ENCODE assay signal across 16 cellular contexts in the genomic region with DNA sequence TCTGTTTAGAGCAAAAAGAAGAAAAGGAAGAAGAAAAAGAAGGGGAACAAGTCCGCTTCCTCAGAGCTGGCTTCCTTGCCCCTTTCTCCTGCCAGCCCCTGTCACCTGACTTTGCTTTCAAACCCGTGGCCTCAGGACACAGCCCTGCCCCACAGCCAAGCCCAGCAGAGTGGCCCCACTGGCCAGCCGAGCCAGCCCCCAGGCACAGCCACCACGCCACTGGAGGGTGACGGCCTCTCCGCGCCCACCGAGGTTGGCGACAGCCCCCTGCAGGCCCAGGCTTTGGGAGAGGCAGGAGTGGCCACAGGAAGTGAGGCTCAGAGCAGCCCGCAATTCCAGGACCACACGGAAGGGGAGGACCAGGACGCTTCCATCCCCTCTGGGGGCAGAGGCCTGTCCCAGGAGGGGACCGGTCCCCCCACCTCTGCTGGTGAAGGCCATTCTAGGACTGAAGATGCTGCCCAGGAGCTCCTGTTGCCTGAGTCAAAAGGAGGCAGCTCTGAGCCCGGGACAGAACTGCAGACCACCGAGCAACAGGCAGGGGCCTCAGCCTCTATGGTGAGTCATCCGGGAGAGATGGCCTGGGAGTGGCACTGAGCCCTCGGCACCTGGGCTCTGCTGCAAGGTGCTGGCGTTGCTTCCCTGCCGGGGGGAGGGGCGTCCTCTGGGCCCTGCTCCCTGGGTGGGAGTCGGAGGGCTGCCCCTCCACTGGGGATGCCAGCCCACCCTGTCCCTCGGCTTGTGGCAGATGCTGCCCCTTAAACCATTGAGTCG. TPM values are rescaled to one million over a fixed set of nuclear protein-coding genes. Genes with fewer than 3 reads are reported as not detected.
DNase-seq lines count a peak whose midpoint lies in the region; ATAC-seq, FAIRE-seq and TF ChIP-seq lines count a peak whose summit lies in the region.
"Had no signal": no experiment of that assay in that cellular context is flagged by ENCODE, and none has a peak within 500 bp of the region (broad histone marks: within the 10 kb centered on the region; RNA-seq: fewer than 3 reads in every experiment).

No MANE protein-coding gene starts in this region.

- TF ChIP-seq CTCF in DND-41 (IDR thresholded peaks at IDR 0.05; ENCODE audit: borderline replicate concordance, extremely low read depth, low read length, poor library complexity, severe bottlenecking) (no peak), HepG2 (CRISPR knock-in tag; IDR thresholded peaks at IDR 0.05) (no peak)
- no peak for TF ChIP-seq CTCF in activated CD8-positive, alpha-beta T cell treated with anti-CD3 and anti-CD28 coated beads for 36 hours (IDR thresholded peaks at IDR 0.05)

- peak; percentile 20 for DNase-seq in AG08396 (ENCODE audit: low spot score)
- no peak for DNase-seq in DND-41
- DNase-seq in activated CD8-positive, alpha-beta T cell treated with anti-CD3 and anti-CD28 coated beads for 36 hours: no peak
- no peak for DNase-seq in HepG2 (ENCODE audit: low spot score)
- DNase-seq in NK-92 (lab: John Stamatoyannopoulos, UW; ENCODE audit: unreplicated experiment): no peak
- no peak for DNase-seq in NCI-H526 treated with DMSO at 0.1 percent for 48 hours (lab: John Stamatoyannopoulos, UW)
- no peak for DNase-seq in COR-L47 (lab: John Stamatoyannopoulos, UW)
- DNase-seq: activated T-cell treated with anti-CD3 and anti-CD28 coated beads, Interleukin-2, amount 50 U/mL, for 4 hours; foreskin fibroblast; IMR-90; NCI-H82; SJCRH30; stimulated activated CD4-positive, alpha-beta T cell treated with anti-CD3 and anti-CD28 coated beads, Interleukin-4, amount 100 ng/mL, for 24 hours had no signal

- H3K4me2 ChIP-seq in DND-41 (ENCODE audit: insufficient read depth, low read length): no peak overlapping the region
- no peak overlapping the region for H3K4me2 ChIP-seq in HepG2 (ENCODE audit: low read depth, low read length)

- no peak overlapping the region for H3K4me3 Mint-ChIP-seq in activated CD8-positive, alpha-beta T cell treated with anti-CD3 and anti-CD28 coated beads for 36 hours
- H3K4me3 Mint-ChIP-seq: activated T-cell treated with anti-CD3 and anti-CD28 coated beads, Interleukin-2, amount 50 U/mL, for 4 hours; stimulated activated naive CD8-positive, alpha-beta T cell treated with anti-CD3 and anti-CD28 coated beads, Interleukin-15, Interleukin-2, amounts not matched to agents 100 ng/mL and 50 ng/mL, for 24 hours had no signal

- H3K79me2 ChIP-seq in DND-41 (ENCODE audit: insufficient read depth, low read length) (peaks cover 23% of the 10 kb centered on the region), HepG2 (ENCODE audit: insufficient read depth, low read length) (no peaks in the 10 kb centered on the region)

- peaks cover 29% of the 10 kb centered on the region for H3K36me3 Mint-ChIP-seq in activated CD8-positive, alpha-beta T cell treated with anti-CD3 and anti-CD28 coated beads for 36 hours (ENCODE audit: low read depth)

- in situ Hi-C loops in HepG2 (cut with HindIII; ENCODE audit: extremely low pct_ligation_motif_present, low pct_unique_long_range_greater_than_20kb): no loop called here

- CTCF ChIA-PET in activated CD8-positive, alpha-beta T cell treated with anti-CD3 and anti-CD28 coated beads for 36 hours (lab: Charles Lee): interaction anchor here (0.6 kb wide), 1 partner anchor 54 kb away, joined by 3 read pairs; no protein-coding TSS in a partner anchor
- CTCF ChIA-PET in HepG2 (lab: Yijun Ruan, JAX; ENCODE audit: low intra/inter-chr PET ratio, low total read pairs): no interaction called here

- no TSS peak for BruUV-seq in HepG2 (replicated peaks; lab: Mats Ljungman, UMichigan)

- intact Hi-C loops in activated CD8-positive, alpha-beta T cell treated with anti-CD3 and anti-CD28 coated beads for 36 hours (cut with micrococcal nuclease): no loop called here
- intact Hi-C loops in HepG2 (cut with micrococcal nuclease; ENCODE audit: unreplicated experiment): no loop called here

- no peaks in the 10 kb centered on the region for H3K9me3 Mint-ChIP-seq in activated CD8-positive, alpha-beta T cell treated with anti-CD3 and anti-CD28 coated beads for 36 hours
- H3K9me3 Mint-ChIP-seq: activated T-cell treated with anti-CD3 and anti-CD28 coated beads, Interleukin-2, amount 50 U/mL, for 4 hours; stimulated activated naive CD8-positive, alpha-beta T cell treated with anti-CD3 and anti-CD28 coated beads, Interleukin-15, Interleukin-2, amounts not matched to agents 100 ng/mL and 50 ng/mL, for 24 hours had no signal

- TF ChIP-seq POLR2A in HepG2 (IDR thresholded peaks at IDR 0.05; ENCODE audit: insufficient read depth in 1 of 2, low read depth in 2 of 2, low read length in 2 of 2): no peak

- no peak for FAIRE-seq in HepG2 (lab: Jason Lieb, UNC)

- POLR2A ChIA-PET in activated CD8-positive, alpha-beta T cell treated with anti-CD3 and anti-CD28 coated beads for 36 hours (lab: Charles Lee): interaction anchor here (0.6 to 2.1 kb wide), 2 partner anchors 10 to 22 kb away, joined by 3 to 7 read pairs; no protein-coding TSS in a partner anchor
- POLR2A ChIA-PET in HepG2 (lab: Yijun Ruan, JAX): no interaction called here

- H3K9ac ChIP-seq in DND-41 (ENCODE audit: low read depth, low read length) (no peak overlapping the region), HepG2 (ENCODE audit: insufficient read depth, low read depth, low read length) (no peak overlapping the region)

- ATAC-seq in DND-41 (ENCODE audit: insufficient read depth, low read depth): no peak
- ATAC-seq in activated CD8-positive, alpha-beta T cell treated with anti-CD3 and anti-CD28 coated beads for 36 hours: no peak
- ATAC-seq in HepG2: no peak; the same call in 2 of the 3 replicates
- no peak for ATAC-seq in HG03280 (IDR thresholded peaks at IDR 0.05; ENCODE audit: unreplicated experiment)
- ATAC-seq: activated T-cell treated with anti-CD3 and anti-CD28 coated beads, Interleukin-2, amount 50 U/mL, for 4 hours had no signal

- H4K20me1 ChIP-seq in DND-41 (ENCODE audit: insufficient read depth, low read length) (peaks cover 32% of the 10 kb centered on the region), HepG2 (ENCODE audit: insufficient read depth, low read length) (no peaks in the 10 kb centered on the region)

- H3K4me1 Mint-ChIP-seq in activated CD8-positive, alpha-beta T cell treated with anti-CD3 and anti-CD28 coated beads for 36 hours (ENCODE audit: low read depth): peaks cover 17% of the 10 kb centered on the region

- H3K9me3 ChIP-seq in DND-41 (ENCODE audit: insufficient read depth, low read length, severe bottlenecking) (no peaks in the 10 kb centered on the region), HepG2 (ENCODE audit: low read length) (no peaks in the 10 kb centered on the region)
- H3K9me3 ChIP-seq: right atrium auricular region, SJCRH30 had no signal

- H3K27me3 ChIP-seq in DND-41 (ENCODE audit: insufficient read depth, low read length, poor library complexity) (no peaks in the 10 kb centered on the region), HepG2 (ENCODE audit: control insufficient read depth in 1 of 2, insufficient read depth in 2 of 2, low read length in 2 of 2) (no peaks in the 10 kb centered on the region)
- H3K27me3 ChIP-seq: right atrium auricular region, SJCRH30 had no signal

- WGBS in HepG2 (ENCODE audit: low lambda C conversion rate): 98% methylated on average over 18 of the region's 23 CpGs

- peak overlapping the region; percentile 78 for H3K27ac Mint-ChIP-seq in activated CD8-positive, alpha-beta T cell treated with anti-CD3 and anti-CD28 coated beads for 36 hours
- H3K27ac Mint-ChIP-seq: stimulated activated naive CD8-positive, alpha-beta T cell treated with anti-CD3 and anti-CD28 coated beads, Interleukin-15, Interleukin-2, amounts not matched to agents 100 ng/mL and 50 ng/mL, for 24 hours had no signal

- H3K27me3 Mint-ChIP-seq in activated CD8-positive, alpha-beta T cell treated with anti-CD3 and anti-CD28 coated beads for 36 hours: no peaks in the 10 kb centered on the region
- H3K27me3 Mint-ChIP-seq: stimulated activated naive CD8-positive, alpha-beta T cell treated with anti-CD3 and anti-CD28 coated beads, Interleukin-15, Interleukin-2, amounts not matched to agents 100 ng/mL and 50 ng/mL, for 24 hours had no signal

- H3K4me1 ChIP-seq in DND-41 (ENCODE audit: insufficient read depth, low read length) (no peaks in the 10 kb centered on the region), HepG2 (ENCODE audit: insufficient read depth, low read length) (peaks cover 14% of the 10 kb centered on the region)
- H3K4me1 ChIP-seq: right atrium auricular region had no signal

- H3K27ac ChIP-seq in DND-41 (ENCODE audit: low read length) (peak overlapping the region; percentile 26; the same call in 1 of the 2 replicates), HepG2 (ENCODE audit: extremely low read length, insufficient read depth, low read length) (no peak overlapping the region)
- H3K27ac ChIP-seq: right atrium auricular region, SJCRH30 had no signal

- peaks cover 80% of the 10 kb centered on the region for H3K36me3 ChIP-seq in DND-41 (ENCODE audit: insufficient read depth, low read length)
- H3K36me3 ChIP-seq in HepG2 (replicated peaks in 1 of 2; ENCODE audit: control insufficient read depth in 1 of 2, insufficient read depth in 2 of 2, low read length in 2 of 2): peaks cover 22 to 39% of the 10 kb centered on the region in 2 experiments
- H3K36me3 ChIP-seq: SJCRH30 had no signal

- H3K4me3 ChIP-seq in DND-41 (ENCODE audit: low read depth in 1 of 2, low read length in 2 of 2): no peak overlapping the region
- H3K4me3 ChIP-seq in HepG2 (replicated peaks in 1 of 3; ENCODE audit: insufficient read depth in 1 of 3, low read depth in 2 of 3, low read length in 3 of 3): no peak overlapping the region
- H3K4me3 ChIP-seq: right atrium auricular region, SJCRH30 had no signal

- TF ChIP-seq EP300 in HepG2 (IDR thresholded peaks at IDR 0.05; ENCODE audit: low read depth in 2 of 2, low read length in 2 of 2): no peak
- TF ChIP-seq EP300 in HepG2 (CRISPR knock-in tag; IDR thresholded peaks at IDR 0.05; ENCODE audit: borderline replicate concordance): no peak

- TF ChIP-seq RAD21 in HepG2 (CRISPR knock-in tag; IDR thresholded peaks at IDR 0.05): no peak

- H2AFZ ChIP-seq in DND-41 (ENCODE audit: low read depth, low read length) (no peak overlapping the region), HepG2 (ENCODE audit: low read length) (no peak overlapping the region)

RNA-seq across cellular contexts. Expression of gene RNF213, which starts 27.3 kb away (rescaled TPM):
- 100 to 1,000 TPM; 131 to 142 TPM for total RNA-seq in activated CD8-positive, alpha-beta T cell treated with anti-CD3 and anti-CD28 coated beads for 36 hours
- total RNA-seq in HepG2 (2016; rRNA removed; fragmentation: Illumina TruSeq; extraction: Trizol): 38.7 and 42.8 TPM in 2 replicates
- total RNA-seq in HepG2 (2016; cell fraction: cytosol; rRNA removed; fragmentation: Illumina TruSeq; extraction: Trizol; ENCODE audit: low read depth): 8.0 and 9.3 TPM in 2 replicates
- 36.5 and 38.8 TPM in 2 replicates for total RNA-seq in HepG2 (2016; cell fraction: insoluble cytoplasmic fraction; rRNA removed; fragmentation: Illumina TruSeq; extraction: Trizol)
- total RNA-seq in HepG2 (2016; cell fraction: membrane; rRNA removed; fragmentation: Illumina TruSeq; extraction: Trizol): 12.8 and 13.4 TPM in 2 replicates
- total RNA-seq in HepG2 (2016; cell fraction: nucleus; rRNA removed; fragmentation: Illumina TruSeq; extraction: Trizol): 57.4 and 57.5 TPM in 2 replicates
- polyA plus RNA-seq in HepG2 (2011; rRNA removed): 38.6 and 44.0 TPM in 2 replicates
- 16.4 and 18.9 TPM in 2 replicates for polyA plus RNA-seq in HepG2 (2011; cell fraction: cytosol; rRNA removed)
- 134 and 171 TPM in 2 replicates for polyA plus RNA-seq in HepG2 (2011; cell fraction: nucleus; rRNA removed)
- polyA plus RNA-seq in HepG2 (2012): 28.2 and 46.6 TPM in 2 replicates
- 1.4 and 2.0 TPM in 2 replicates for polyA plus RNA-seq in HepG2 (2016; cell fraction: cytosol; fragmentation: Illumina TruSeq; extraction: Trizol; ENCODE audit: low read depth)
- 23.5 and 27.4 TPM in 2 replicates for polyA plus RNA-seq in HepG2 (2016; cell fraction: insoluble cytoplasmic fraction; fragmentation: Illumina TruSeq; extraction: Trizol; ENCODE audit: low read depth)
- 3.4 and 3.7 TPM in 2 replicates for polyA plus RNA-seq in HepG2 (2016; cell fraction: membrane; fragmentation: Illumina TruSeq; extraction: Trizol; ENCODE audit: low read depth)
- 77.8 and 79.2 TPM in 2 replicates for polyA plus RNA-seq in HepG2 (2016; cell fraction: nucleus; fragmentation: Illumina TruSeq; extraction: Trizol; ENCODE audit: insufficient read depth, low read depth)
- polyA minus RNA-seq in HepG2 (2011; rRNA and poly(A)+ RNA removed; ENCODE audit: low replicate concordance): 133 and 148 TPM in 2 replicates
- 36.1 and 37.6 TPM in 2 replicates for polyA minus RNA-seq in HepG2 (2011; cell fraction: cytosol; rRNA and poly(A)+ RNA removed)
- polyA minus RNA-seq in HepG2 (2011; cell fraction: nucleus; rRNA and poly(A)+ RNA removed): 108 and 132 TPM in 2 replicates
